ENCODE assay signal across 9 cellular contexts in genomic region chr16:22092143-22092933, GRCh38. TPM values are rescaled to one million over a fixed set of nuclear protein-coding genes. Genes with fewer than 3 reads are reported as not detected.
DNase-seq lines count a peak whose midpoint lies in the region; ATAC-seq and TF ChIP-seq lines count a peak whose summit lies in the region.
"Had no signal": no experiment of that assay in that cellular context is flagged by ENCODE, and none has a peak within 500 bp of the region (broad histone marks: within the 10 kb centered on the region; RNA-seq: fewer than 3 reads in every experiment).

A gene with protein sequence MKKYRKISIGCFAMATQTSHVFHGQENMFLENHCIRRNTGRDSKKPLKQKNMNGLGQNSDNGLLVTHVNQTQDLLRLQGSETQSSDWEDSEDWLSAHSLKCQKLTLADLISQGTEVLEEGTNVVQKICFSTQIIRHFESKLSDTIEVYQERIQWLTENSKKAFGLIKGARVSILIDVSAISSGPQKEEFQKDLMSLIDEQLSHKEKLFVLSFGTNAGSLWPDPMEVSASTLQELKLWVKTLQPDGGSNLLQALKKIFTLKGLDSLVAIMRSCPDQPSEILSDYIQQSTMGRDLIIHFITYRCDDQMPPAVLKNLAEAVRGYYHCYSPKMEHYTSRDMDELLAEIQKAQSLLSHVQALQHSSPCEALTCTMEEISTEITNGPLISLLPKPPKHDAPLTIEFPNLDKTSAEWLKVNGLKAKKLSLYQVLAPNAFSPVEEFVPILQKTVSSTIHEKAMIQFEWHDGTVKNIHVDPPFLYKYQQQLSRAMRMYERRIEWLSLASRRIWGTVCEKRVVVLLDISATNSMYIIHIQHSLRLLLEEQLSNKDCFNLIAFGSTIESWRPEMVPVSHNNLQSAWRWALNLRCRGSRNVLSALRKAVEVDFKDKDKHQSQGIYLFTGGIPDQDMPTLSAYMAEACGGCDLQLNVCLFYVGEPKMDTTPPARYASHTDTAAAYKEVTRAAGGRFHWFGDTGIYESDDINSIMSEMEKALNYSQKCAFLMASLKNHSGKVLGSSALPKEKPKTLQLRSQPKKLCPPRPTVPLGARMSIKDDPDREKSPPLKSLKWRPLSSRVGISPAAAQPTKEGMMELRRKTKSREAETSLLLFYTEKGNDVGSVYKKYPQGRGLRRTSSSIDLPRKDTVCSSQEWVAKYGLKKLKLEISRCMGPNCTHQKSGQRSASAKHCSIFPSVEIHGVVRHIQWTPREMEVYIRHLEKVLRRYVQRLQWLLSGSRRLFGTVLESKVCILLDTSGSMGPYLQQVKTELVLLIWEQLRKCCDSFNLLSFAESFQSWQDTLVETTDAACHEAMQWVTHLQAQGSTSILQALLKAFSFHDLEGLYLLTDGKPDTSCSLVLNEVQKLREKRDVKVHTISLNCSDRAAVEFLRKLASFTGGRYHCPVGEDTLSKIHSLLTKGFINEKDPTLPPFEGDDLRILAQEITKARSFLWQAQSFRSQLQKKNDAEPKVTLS (plus strand): TSS chr16:22092541. CDS start chr16:22092638, 97 bp downstream.

- H3K9me3 ChIP-seq in mucosa of descending colon (no peaks in the 10 kb centered on the region), Karpas-422 (ENCODE audit: low read length) (no peaks in the 10 kb centered on the region)

- H3K9me2 ChIP-seq in Karpas-422 (replicated peaks; ENCODE audit: insufficient read depth, low read length): no peaks in the 10 kb centered on the region

- no peak within 1 kb of the TSS for H3K4me2 ChIP-seq in Karpas-422 (ENCODE audit: low read depth, low read length, poor library complexity, severe bottlenecking)

- H3K9ac ChIP-seq in Karpas-422 (ENCODE audit: low read length): no peak within 1 kb of the TSS

- no peaks in the 10 kb centered on the region for H4K20me1 ChIP-seq in Karpas-422 (ENCODE audit: insufficient read depth, low read depth, low read length)

- H3K4me1 ChIP-seq in mucosa of descending colon (ENCODE audit: low read depth): no peaks in the 10 kb centered on the region
- no peaks in the 10 kb centered on the region for H3K4me1 ChIP-seq in Karpas-422 (ENCODE audit: low read length)

- no peak within 1 kb of the TSS for H2AFZ ChIP-seq in Karpas-422 (ENCODE audit: low read length)

- no peak for TF ChIP-seq CTCF in mucosa of descending colon (IDR thresholded peaks at IDR 0.05)

- peak; percentile 24 for ATAC-seq in mucosa of descending colon
- ATAC-seq in GM19328 (IDR thresholded peaks at IDR 0.05; ENCODE audit: unreplicated experiment): no peak

- no peaks in the 10 kb centered on the region for H3K79me2 ChIP-seq in Karpas-422 (ENCODE audit: low read length)

- no peaks in the 10 kb centered on the region for H3K27me3 ChIP-seq in Karpas-422 (ENCODE audit: low read length)

- intact Hi-C loops in mucosa of descending colon (cut with DNase I, micrococcal nuclease): no loop called here

- no peak within 1 kb of the TSS for H3K27ac ChIP-seq in Karpas-422 (ENCODE audit: low read length)

- no peaks in the 10 kb centered on the region for H3K36me3 ChIP-seq in mucosa of descending colon (ENCODE audit: low read depth)
- H3K36me3 ChIP-seq in Karpas-422 (ENCODE audit: insufficient read depth, low read length): no peaks in the 10 kb centered on the region

- DNase-seq in EH (ENCODE audit: low read depth) (peak; percentile 75), NCI-H146 treated with DMSO at 0.1 percent for 48 hours (lab: John Stamatoyannopoulos, UW; ENCODE audit: unreplicated experiment) (peak; percentile 34), fibroblast of gingiva (ENCODE audit: low read depth) (peak; percentile 64), mucosa of descending colon (no peak), Karpas-422 (no peak), NCI-H226 (no peak), AML-193 (lab: John Stamatoyannopoulos, UW) (no peak)
- DNase-seq: stimulated activated naive CD4-positive, alpha-beta T cell had no signal

- H3K4me3 ChIP-seq in mucosa of descending colon (no peak within 1 kb of the TSS), Karpas-422 (ENCODE audit: low read length) (no peak within 1 kb of the TSS)

RNA-seq across cellular contexts. Expression of the gene that starts here (rescaled TPM):
- under 1 TPM in 2 of 3 donors, not detected in 1; 0.44 to 0.46 TPM for total RNA-seq in mucosa of descending colon
- not detected in 2 replicates for total RNA-seq in Karpas-422 (2014; rRNA removed; shearing (Covaris generic); ENCODE audit: low replicate concordance)

Comparison
In these comparisons a context has a peak if more than half of its experiments do, and no peak if none do; other contexts are left out.
1. Peak in ATAC-seq in mucosa of descending colon; RNA of the gene not detected or under 1 TPM.
2. DNase-seq: peak in EH (single experiment), NCI-H146 treated with DMSO at 0.1 percent for 48 hours (single experiment) and fibroblast of gingiva (single experiment); none in mucosa of descending colon (0 of 3), Karpas-422 (single experiment), NCI-H226 (single experiment) and AML-193 (0 of 2).